ENCODE assay signal across 14 cellular contexts in the genomic region with DNA sequence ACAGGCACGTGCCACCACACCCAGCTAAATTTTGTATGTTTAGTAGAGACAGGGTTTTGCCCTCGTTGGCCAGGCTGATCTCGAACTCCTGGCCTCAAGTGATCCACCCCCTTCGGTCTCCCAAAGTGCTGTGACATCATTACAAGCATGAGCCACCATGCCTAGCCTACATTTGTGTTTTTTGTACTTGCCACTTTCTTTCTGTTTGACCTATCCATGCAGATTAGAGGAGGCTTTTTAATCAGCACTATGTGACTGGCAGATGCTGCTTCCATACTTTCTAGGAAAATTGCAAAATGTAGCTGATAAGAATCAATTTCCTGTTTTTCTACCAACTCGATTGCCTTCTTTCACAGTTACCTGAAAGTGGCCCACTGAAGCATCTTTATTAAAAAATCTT. TPM values are rescaled to one million over a fixed set of nuclear protein-coding genes. Genes with fewer than 3 reads are reported as not detected.
DNase-seq lines count a peak whose midpoint lies in the region.
"Had no signal": no experiment of that assay in that cellular context is flagged by ENCODE, and none has a peak within 500 bp of the region (broad histone marks: within the 10 kb centered on the region; RNA-seq: fewer than 3 reads in every experiment).

No MANE protein-coding gene starts in this region.

- peak overlapping the region; percentile 36 for H3K4me3 Mint-ChIP-seq in activated CD4-positive, alpha-beta T cell treated with anti-CD3 and anti-CD28 coated beads, Interleukin-2, amount 10 ng/mL, durations not matched to agents 24 days and 14 days
- peak overlapping the region in 3 of 4 donors; percentile 11 to 57 (median 21) for H3K4me3 Mint-ChIP-seq in IgD-negative memory B cell
- peak overlapping the region; percentile 0 for H3K4me3 Mint-ChIP-seq in activated T-helper 1 cell treated with anti-CD3 and anti-CD28 coated beads, Interleukin-12 subunit alpha, Interleukin-12 subunit beta, Interleukin-2, Interleukin-4 antibody, amounts not matched to agents 30 ng/mL and 10 ng/mL and 1 ng/mL, durations not matched to agents 14 hours and 24 hours and 36 hours

- H3K4me1 Mint-ChIP-seq in activated CD4-positive, alpha-beta T cell treated with anti-CD3 and anti-CD28 coated beads, Interleukin-2, amount 10 ng/mL, durations not matched to agents 24 days and 14 days: peaks cover 27% of the 10 kb centered on the region
- peaks cover 41 to 55% (median 46%) of the 10 kb centered on the region in 3 donors for H3K4me1 Mint-ChIP-seq in IgD-negative memory B cell
- H3K4me1 Mint-ChIP-seq in activated T-helper 1 cell treated with anti-CD3 and anti-CD28 coated beads, Interleukin-12 subunit alpha, Interleukin-12 subunit beta, Interleukin-2, Interleukin-4 antibody, amounts not matched to agents 30 ng/mL and 10 ng/mL and 1 ng/mL, durations not matched to agents 14 hours and 24 hours and 36 hours (ENCODE audit: low read depth): peaks cover 26% of the 10 kb centered on the region

- no peak for DNase-seq in activated CD4-positive, alpha-beta T cell treated with anti-CD3 and anti-CD28 coated beads, Interleukin-2, amount 10 ng/mL, durations not matched to agents 24 days and 14 days
- DNase-seq in activated CD4-positive, alpha-beta T cell treated with anti-CD3 and anti-CD28 coated beads, Interleukin-2, amount 50 U/mL, for 1 hour: no peak
- no peak for DNase-seq in activated T-helper 1 cell treated with anti-CD3 and anti-CD28 coated beads, Interleukin-12 subunit alpha, Interleukin-12 subunit beta, Interleukin-2, Interleukin-4 antibody, amounts not matched to agents 30 ng/mL and 10 ng/mL and 1 ng/mL, durations not matched to agents 14 hours and 24 hours and 36 hours (ENCODE audit: low spot score)
- DNase-seq in pons (ENCODE audit: low spot score) (peak; percentile 31), HT-29 (ENCODE audit: low spot score) (no peak), NCI-H2171 treated with DMSO at 0.1 percent for 48 hours (lab: John Stamatoyannopoulos, UW) (no peak)
- DNase-seq in activated CD4-positive, CD25-positive, alpha-beta regulatory T cell treated with anti-CD3 and anti-CD28 coated beads, Interleukin-2, amount 50 U/mL, for 72 hours: no peak
- DNase-seq: activated CD4-positive, alpha-beta T cell treated with anti-CD3 and anti-CD28 coated beads, Interleukin-2, amount 50 U/mL, for 48 hours; activated effector memory CD4-positive, alpha-beta T cell treated with Interleukin-2 at 50 U/mL for 16 hours; dermis blood vessel endothelial cell; HCEC 1CT; T1000; upper lobe of left lung had no signal

- no peaks in the 10 kb centered on the region for H3K36me3 Mint-ChIP-seq in activated CD4-positive, alpha-beta T cell treated with anti-CD3 and anti-CD28 coated beads, Interleukin-2, amount 10 ng/mL, durations not matched to agents 24 days and 14 days (ENCODE audit: low read depth)
- H3K36me3 Mint-ChIP-seq in IgD-negative memory B cell: no peaks in the 10 kb centered on the region
- no peaks in the 10 kb centered on the region for H3K36me3 Mint-ChIP-seq in activated T-helper 1 cell treated with anti-CD3 and anti-CD28 coated beads, Interleukin-12 subunit alpha, Interleukin-12 subunit beta, Interleukin-2, Interleukin-4 antibody, amounts not matched to agents 30 ng/mL and 10 ng/mL and 1 ng/mL, durations not matched to agents 14 hours and 24 hours and 36 hours (ENCODE audit: low read depth)

- intact Hi-C loops in activated CD4-positive, alpha-beta T cell treated with anti-CD3 and anti-CD28 coated beads, Interleukin-2, amount 10 ng/mL, durations not matched to agents 24 days and 14 days (cut with micrococcal nuclease): no loop called here
- intact Hi-C loops in activated T-helper 1 cell treated with anti-CD3 and anti-CD28 coated beads, Interleukin-12 subunit alpha, Interleukin-12 subunit beta, Interleukin-2, Interleukin-4 antibody, amounts not matched to agents 30 ng/mL and 10 ng/mL and 1 ng/mL, durations not matched to agents 14 hours and 24 hours and 36 hours (cut with micrococcal nuclease): no loop called here

- H3K9me3 Mint-ChIP-seq in activated CD4-positive, alpha-beta T cell treated with anti-CD3 and anti-CD28 coated beads, Interleukin-2, amount 10 ng/mL, durations not matched to agents 24 days and 14 days: no peaks in the 10 kb centered on the region
- no peaks in the 10 kb centered on the region for H3K9me3 Mint-ChIP-seq in IgD-negative memory B cell
- no peaks in the 10 kb centered on the region for H3K9me3 Mint-ChIP-seq in activated T-helper 1 cell treated with anti-CD3 and anti-CD28 coated beads, Interleukin-12 subunit alpha, Interleukin-12 subunit beta, Interleukin-2, Interleukin-4 antibody, amounts not matched to agents 30 ng/mL and 10 ng/mL and 1 ng/mL, durations not matched to agents 14 hours and 24 hours and 36 hours

- peaks cover 26% of the 10 kb centered on the region for H3K27me3 Mint-ChIP-seq in activated CD4-positive, alpha-beta T cell treated with anti-CD3 and anti-CD28 coated beads, Interleukin-2, amount 10 ng/mL, durations not matched to agents 24 days and 14 days
- peaks cover 1% of the 10 kb centered on the region for H3K27me3 Mint-ChIP-seq in IgD-negative memory B cell
- peaks cover 25% of the 10 kb centered on the region for H3K27me3 Mint-ChIP-seq in activated T-helper 1 cell treated with anti-CD3 and anti-CD28 coated beads, Interleukin-12 subunit alpha, Interleukin-12 subunit beta, Interleukin-2, Interleukin-4 antibody, amounts not matched to agents 30 ng/mL and 10 ng/mL and 1 ng/mL, durations not matched to agents 14 hours and 24 hours and 36 hours (ENCODE audit: insufficient read depth)

- no peak overlapping the region for H3K27ac Mint-ChIP-seq in activated CD4-positive, alpha-beta T cell treated with anti-CD3 and anti-CD28 coated beads, Interleukin-2, amount 10 ng/mL, durations not matched to agents 24 days and 14 days
- peak overlapping the region; percentile 74 to 98 (median 89) for H3K27ac Mint-ChIP-seq in IgD-negative memory B cell
- H3K27ac Mint-ChIP-seq in activated T-helper 1 cell treated with anti-CD3 and anti-CD28 coated beads, Interleukin-12 subunit alpha, Interleukin-12 subunit beta, Interleukin-2, Interleukin-4 antibody, amounts not matched to agents 30 ng/mL and 10 ng/mL and 1 ng/mL, durations not matched to agents 14 hours and 24 hours and 36 hours: no peak overlapping the region

RNA-seq across cellular contexts. Expression of gene B9D1, which starts 57.3 kb away (rescaled TPM):
- 6.1 and 6.3 TPM in 2 replicates for total RNA-seq in activated CD4-positive, alpha-beta T cell treated with anti-CD3 and anti-CD28 coated beads, Interleukin-2, amount 10 ng/mL, durations not matched to agents 24 days and 14 days
- polyA plus RNA-seq in IgD-negative memory B cell: 5.0 TPM
- total RNA-seq in activated T-helper 1 cell treated with anti-CD3 and anti-CD28 coated beads, Interleukin-12 subunit alpha, Interleukin-12 subunit beta, Interleukin-2, Interleukin-4 antibody, amounts not matched to agents 30 ng/mL and 10 ng/mL and 1 ng/mL, durations not matched to agents 14 hours and 24 hours and 36 hours: 4.3 and 5.6 TPM in 2 replicates
- total RNA-seq in HT-29 (2014; rRNA removed; shearing (Covaris generic)): 28.1 and 29.3 TPM in 2 replicates

Comparison
In these comparisons a context has a peak if more than half of its experiments do, and no peak if none do; other contexts are left out.
1. H3K27ac Mint-ChIP-seq: peak in IgD-negative memory B cell (3 of 3); none in activated CD4-positive, alpha-beta T cell treated with anti-CD3 and anti-CD28 coated beads, Interleukin-2, amount 10 ng/mL, durations not matched to agents 24 days and 14 days (single experiment) and activated T-helper 1 cell treated with anti-CD3 and anti-CD28 coated beads, Interleukin-12 subunit alpha, Interleukin-12 subunit beta, Interleukin-2, Interleukin-4 antibody, amounts not matched to agents 30 ng/mL and 10 ng/mL and 1 ng/mL, durations not matched to agents 14 hours and 24 hours and 36 hours (single experiment).
2. Peak in every context shown above with its lines, with median percentiles within 50 percentile points of each other: H3K4me3 Mint-ChIP-seq.